Comparison of ENCODE assay signal across 33 cellular contexts in genomic region chr1:88284666-88285366, GRCh38.
"Had no signal": no experiment of that assay in that cellular context is flagged by ENCODE, and none has a peak within 500 bp of the region (broad histone marks: within the 10 kb centered on the region; RNA-seq: fewer than 3 reads in every experiment).

No MANE protein-coding gene starts in this region.

- DNase-seq: activated CD4-positive, alpha-beta memory T cell treated with anti-CD3 and anti-CD28 coated beads for 36 hours; activated CD4-positive, alpha-beta T cell treated with anti-CD3 and anti-CD28 coated beads for 36 hours; activated CD4-positive, alpha-beta T cell treated with anti-CD3 and anti-CD28 coated beads, Interleukin-2, amount 10 ng/mL, durations not matched to agents 24 days and 14 days; activated CD4-positive, CD25-positive, alpha-beta regulatory T cell; activated CD4-positive, CD25-positive, alpha-beta regulatory T cell treated with anti-CD3 and anti-CD28 coated beads, Interleukin-2, amount 50 U/mL, for 72 hours; activated CD8-positive, alpha-beta memory T cell treated with anti-CD3 and anti-CD28 coated beads, Interleukin-2, amount 10 ng/mL, durations not matched to agents 7 days and 5 days; activated CD8-positive, alpha-beta memory T cell treated with anti-CD3 and anti-CD28 coated beads, Interleukin-2, amount 50 U/mL, for 4 hours; activated CD8-positive, alpha-beta T cell treated with anti-CD3 and anti-CD28 coated beads, Interleukin-2, amount 10 ng/mL, durations not matched to agents 7 days and 5 days; activated effector memory CD4-positive, alpha-beta T cell treated with anti-CD3 and anti-CD28 coated beads, Interleukin-2, amount 50 U/mL, for 16 hours; activated naive CD4-positive, alpha-beta T cell treated with anti-CD3 and anti-CD28 coated beads for 36 hours; activated naive CD8-positive, alpha-beta T cell treated with anti-CD3 and anti-CD28 coated beads for 36 hours; activated naive CD8-positive, alpha-beta T cell treated with anti-CD3 and anti-CD28 coated beads, Interleukin-2, amount 50 U/mL, for 24 hours; activated T-cell treated with anti-CD3 and anti-CD28 coated beads, Interleukin-2, amount 50 U/mL, for 1 hour; activated T-cell treated with anti-CD3 and anti-CD28 coated beads, Interleukin-2, amount 50 U/mL, for 48 hours; adrenal gland; amygdala; aorta; dorsolateral prefrontal cortex; effector memory CD4-positive, alpha-beta T cell; erythroblast; esophagus squamous epithelium; foreskin melanocyte; T-helper 2 cell had no signal

- H3K27me3 Mint-ChIP-seq: activated CD4-positive, alpha-beta T cell treated with anti-CD3 and anti-CD28 coated beads for 36 hours; activated CD4-positive, alpha-beta T cell treated with anti-CD3 and anti-CD28 coated beads, Interleukin-2, amount 10 ng/mL, durations not matched to agents 24 days and 14 days; activated CD8-positive, alpha-beta memory T cell treated with anti-CD3 and anti-CD28 coated beads, Interleukin-2, amount 10 ng/mL, durations not matched to agents 7 days and 5 days; activated naive CD4-positive, alpha-beta T cell treated with anti-CD3 and anti-CD28 coated beads, Interleukin-2, amount 50 U/mL, for 24 hours; activated naive CD8-positive, alpha-beta T cell treated with anti-CD3 and anti-CD28 coated beads for 36 hours; activated naive CD8-positive, alpha-beta T cell treated with anti-CD3 and anti-CD28 coated beads, Interleukin-2, amount 50 U/mL, for 24 hours; brain; central memory CD8-positive, alpha-beta T cell; dendritic cell treated with granulocyte-macrophage colony-stimulating factor and Interleukin-4, amounts not matched to agents 40 ng/mL and 50 ng/mL, for 4 days had no signal

- H3K4me3 Mint-ChIP-seq: activated CD4-positive, alpha-beta memory T cell treated with anti-CD3 and anti-CD28 coated beads for 36 hours; activated CD4-positive, alpha-beta T cell treated with anti-CD3 and anti-CD28 coated beads for 36 hours; activated CD4-positive, alpha-beta T cell treated with anti-CD3 and anti-CD28 coated beads, Interleukin-2, amount 10 ng/mL, durations not matched to agents 24 days and 14 days; activated CD8-positive, alpha-beta memory T cell treated with anti-CD3 and anti-CD28 coated beads, Interleukin-2, amount 10 ng/mL, durations not matched to agents 7 days and 5 days; activated CD8-positive, alpha-beta T cell treated with anti-CD3 and anti-CD28 coated beads, Interleukin-2, amount 10 ng/mL, durations not matched to agents 7 days and 5 days; activated naive CD4-positive, alpha-beta T cell treated with anti-CD3 and anti-CD28 coated beads for 36 hours; activated naive CD4-positive, alpha-beta T cell treated with anti-CD3 and anti-CD28 coated beads, Interleukin-2, amount 50 U/mL, for 24 hours; activated naive CD8-positive, alpha-beta T cell treated with anti-CD3 and anti-CD28 coated beads for 36 hours; activated naive CD8-positive, alpha-beta T cell treated with anti-CD3 and anti-CD28 coated beads, Interleukin-2, amount 50 U/mL, for 24 hours; activated T-helper 1 cell treated with anti-CD3 and anti-CD28 coated beads, Interleukin-12 subunit alpha, Interleukin-12 subunit beta, Interleukin-2, Interleukin-4 antibody, amounts not matched to agents 30 ng/mL and 10 ng/mL and 1 ng/mL, durations not matched to agents 14 hours and 24 hours and 36 hours; brain; central memory CD8-positive, alpha-beta T cell; dendritic cell treated with granulocyte-macrophage colony-stimulating factor and Interleukin-4, amounts not matched to agents 40 ng/mL and 50 ng/mL, for 4 days had no signal

- H3K36me3 Mint-ChIP-seq: activated CD4-positive, alpha-beta memory T cell treated with anti-CD3 and anti-CD28 coated beads for 36 hours; activated CD8-positive, alpha-beta memory T cell treated with anti-CD3 and anti-CD28 coated beads, Interleukin-2, amount 10 ng/mL, durations not matched to agents 7 days and 5 days; activated naive CD4-positive, alpha-beta T cell treated with anti-CD3 and anti-CD28 coated beads, Interleukin-2, amount 50 U/mL, for 24 hours; activated naive CD8-positive, alpha-beta T cell treated with anti-CD3 and anti-CD28 coated beads for 36 hours; brain had no signal

- H3K4me3 ChIP-seq: adrenal gland, breast epithelium, cardiac muscle cell, coronary artery, dorsolateral prefrontal cortex, esophagus squamous epithelium, gastroesophageal sphincter had no signal

- H3K9me3 ChIP-seq: adrenal gland, breast epithelium, esophagus squamous epithelium, gastroesophageal sphincter had no signal

- H3K9me3 Mint-ChIP-seq: activated CD4-positive, alpha-beta T cell treated with anti-CD3 and anti-CD28 coated beads, Interleukin-2, amount 10 ng/mL, durations not matched to agents 24 days and 14 days; activated naive CD8-positive, alpha-beta T cell treated with anti-CD3 and anti-CD28 coated beads for 36 hours; activated T-helper 1 cell treated with anti-CD3 and anti-CD28 coated beads, Interleukin-12 subunit alpha, Interleukin-12 subunit beta, Interleukin-2, Interleukin-4 antibody, amounts not matched to agents 30 ng/mL and 10 ng/mL and 1 ng/mL, durations not matched to agents 14 hours and 24 hours and 36 hours; activated T-helper 2 cell treated with anti-CD3 and anti-CD28 coated beads, Interferon-gamma antibody, Interleukin-2, Interleukin-4, amounts not matched to agents 10 μg/mL and 5 μg/mL and 100 μg/mL, durations not matched to agents 14 hours and 24 hours and 36 hours; dendritic cell treated with granulocyte-macrophage colony-stimulating factor and Interleukin-4, amounts not matched to agents 40 ng/mL and 50 ng/mL, for 4 days had no signal

- H3K4me1 ChIP-seq: adrenal gland, breast epithelium, esophagus squamous epithelium, gastroesophageal sphincter had no signal

- H3K27ac Mint-ChIP-seq: activated CD4-positive, alpha-beta memory T cell treated with anti-CD3 and anti-CD28 coated beads for 36 hours; activated CD4-positive, alpha-beta T cell treated with anti-CD3 and anti-CD28 coated beads for 36 hours; activated CD4-positive, alpha-beta T cell treated with anti-CD3 and anti-CD28 coated beads, Interleukin-2, amount 10 ng/mL, durations not matched to agents 24 days and 14 days; activated CD8-positive, alpha-beta memory T cell treated with anti-CD3 and anti-CD28 coated beads, Interleukin-2, amount 10 ng/mL, durations not matched to agents 7 days and 5 days; activated CD8-positive, alpha-beta T cell treated with anti-CD3 and anti-CD28 coated beads, Interleukin-2, amount 10 ng/mL, durations not matched to agents 7 days and 5 days; activated naive CD4-positive, alpha-beta T cell treated with anti-CD3 and anti-CD28 coated beads for 36 hours; activated naive CD4-positive, alpha-beta T cell treated with anti-CD3 and anti-CD28 coated beads, Interleukin-2, amount 50 U/mL, for 24 hours; activated naive CD8-positive, alpha-beta T cell treated with anti-CD3 and anti-CD28 coated beads for 36 hours; activated naive CD8-positive, alpha-beta T cell treated with anti-CD3 and anti-CD28 coated beads, Interleukin-2, amount 50 U/mL, for 24 hours; activated T-helper 1 cell treated with anti-CD3 and anti-CD28 coated beads, Interleukin-12 subunit alpha, Interleukin-12 subunit beta, Interleukin-2, Interleukin-4 antibody, amounts not matched to agents 30 ng/mL and 10 ng/mL and 1 ng/mL, durations not matched to agents 14 hours and 24 hours and 36 hours; activated T-helper 2 cell treated with anti-CD3 and anti-CD28 coated beads, Interferon-gamma antibody, Interleukin-2, Interleukin-4, amounts not matched to agents 10 μg/mL and 5 μg/mL and 100 μg/mL, durations not matched to agents 14 hours and 24 hours and 36 hours; brain; dendritic cell treated with granulocyte-macrophage colony-stimulating factor and Interleukin-4, amounts not matched to agents 40 ng/mL and 50 ng/mL, for 4 days had no signal

- ATAC-seq: activated CD4-positive, alpha-beta T cell treated with anti-CD3 and anti-CD28 coated beads for 36 hours; activated CD8-positive, alpha-beta memory T cell treated with anti-CD3 and anti-CD28 coated beads, Interleukin-2, amount 10 ng/mL, durations not matched to agents 7 days and 5 days; activated CD8-positive, alpha-beta T cell treated with anti-CD3 and anti-CD28 coated beads, Interleukin-2, amount 10 ng/mL, durations not matched to agents 7 days and 5 days; activated naive CD8-positive, alpha-beta T cell treated with anti-CD3 and anti-CD28 coated beads, Interleukin-2, amount 50 U/mL, for 24 hours; gastroesophageal sphincter had no signal

- H3K36me3 ChIP-seq: adrenal gland, breast epithelium, cardiac muscle cell, esophagus squamous epithelium, gastroesophageal sphincter had no signal

- H3K4me1 Mint-ChIP-seq: activated CD4-positive, alpha-beta T cell treated with anti-CD3 and anti-CD28 coated beads for 36 hours; activated CD4-positive, alpha-beta T cell treated with anti-CD3 and anti-CD28 coated beads, Interleukin-2, amount 10 ng/mL, durations not matched to agents 24 days and 14 days; activated CD8-positive, alpha-beta memory T cell treated with anti-CD3 and anti-CD28 coated beads, Interleukin-2, amount 10 ng/mL, durations not matched to agents 7 days and 5 days; activated naive CD4-positive, alpha-beta T cell treated with anti-CD3 and anti-CD28 coated beads, Interleukin-2, amount 50 U/mL, for 24 hours; activated naive CD8-positive, alpha-beta T cell treated with anti-CD3 and anti-CD28 coated beads for 36 hours; activated naive CD8-positive, alpha-beta T cell treated with anti-CD3 and anti-CD28 coated beads, Interleukin-2, amount 50 U/mL, for 24 hours; brain; central memory CD8-positive, alpha-beta T cell had no signal

- H3K27ac ChIP-seq: adrenal gland, breast epithelium, cardiac muscle cell, coronary artery, dorsolateral prefrontal cortex, esophagus squamous epithelium, gastroesophageal sphincter had no signal

- H3K27me3 ChIP-seq: adrenal gland, breast epithelium, cardiac muscle cell, dorsolateral prefrontal cortex, esophagus squamous epithelium, gastroesophageal sphincter had no signal
